2 cellular contexts compared by ENCODE assay signal in the genomic region with DNA sequence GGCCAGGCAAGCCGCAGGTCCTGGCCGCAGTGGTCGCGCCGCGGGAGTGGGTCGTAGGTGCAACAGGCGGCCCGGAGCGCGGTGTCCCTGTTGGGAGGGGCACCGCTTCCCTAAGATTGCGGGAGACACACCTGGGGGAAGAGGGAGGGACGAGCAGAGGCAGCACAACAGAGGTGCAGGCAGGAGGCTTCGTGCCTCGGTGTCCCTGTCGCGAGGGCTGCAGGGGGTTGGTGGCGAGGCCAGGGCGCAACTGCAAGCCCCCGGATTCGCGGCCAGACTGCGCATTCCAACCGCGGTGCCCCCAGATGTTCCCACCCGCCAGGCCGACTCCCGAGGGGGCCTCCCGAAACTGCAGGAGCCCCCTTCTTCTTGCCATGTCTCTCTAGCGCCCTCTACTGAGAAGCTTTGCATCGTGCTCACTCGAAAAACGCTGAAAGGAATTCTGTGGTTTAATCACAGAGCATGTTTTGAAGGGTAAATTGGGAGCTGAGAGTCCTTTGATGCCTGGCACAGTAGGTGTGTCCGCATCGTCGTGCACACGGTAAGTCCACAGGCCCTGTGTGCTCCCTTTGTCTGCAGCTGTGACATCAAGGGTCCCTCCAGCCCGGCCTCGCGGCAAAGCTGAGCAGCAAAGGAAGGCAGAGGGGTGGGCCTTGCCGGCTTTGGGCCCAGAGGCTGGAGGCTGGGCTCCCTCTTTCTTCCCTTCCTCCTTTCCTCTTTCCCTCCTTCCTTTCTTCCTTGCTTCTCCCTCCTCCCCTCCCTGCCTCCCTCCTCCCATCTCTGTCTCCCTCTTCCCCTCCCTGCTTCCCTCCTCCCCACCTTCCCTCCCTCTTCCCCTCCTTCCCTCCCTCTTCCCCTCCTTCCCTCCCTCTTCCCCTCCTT.
TF ChIP-seq lines count a peak whose summit lies in the region.

No MANE protein-coding gene starts in this region.

TF ChIP-seq in SK-N-SH, 30 proteins besides CTCF, POLR2A, EP300 and RAD21 (continued from another document):
- TF ChIP-seq SMC3 (IDR thresholded peaks at IDR 0.05; ENCODE audit: low read depth, low read length) (no peak), FOXM1 (IDR thresholded peaks at IDR 0.05; ENCODE audit: low read depth) (no peak), RFX5 (IDR thresholded peaks at IDR 0.05; ENCODE audit: low read length) (no peak), RXRA (IDR thresholded peaks at IDR 0.05; ENCODE audit: borderline replicate concordance, low read depth) (no peak), NFIC (IDR thresholded peaks at IDR 0.05; ENCODE audit: borderline replicate concordance) (no peak)
- TF ChIP-seq, protein P1, sequence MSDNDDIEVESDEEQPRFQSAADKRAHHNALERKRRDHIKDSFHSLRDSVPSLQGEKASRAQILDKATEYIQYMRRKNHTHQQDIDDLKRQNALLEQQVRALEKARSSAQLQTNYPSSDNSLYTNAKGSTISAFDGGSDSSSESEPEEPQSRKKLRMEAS (IDR thresholded peaks at IDR 0.05; ENCODE audit: low read depth) = no peak
- TF ChIP-seq, protein P2, sequence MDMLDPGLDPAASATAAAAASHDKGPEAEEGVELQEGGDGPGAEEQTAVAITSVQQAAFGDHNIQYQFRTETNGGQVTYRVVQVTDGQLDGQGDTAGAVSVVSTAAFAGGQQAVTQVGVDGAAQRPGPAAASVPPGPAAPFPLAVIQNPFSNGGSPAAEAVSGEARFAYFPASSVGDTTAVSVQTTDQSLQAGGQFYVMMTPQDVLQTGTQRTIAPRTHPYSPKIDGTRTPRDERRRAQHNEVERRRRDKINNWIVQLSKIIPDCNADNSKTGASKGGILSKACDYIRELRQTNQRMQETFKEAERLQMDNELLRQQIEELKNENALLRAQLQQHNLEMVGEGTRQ (IDR thresholded peaks at IDR 0.05; ENCODE audit: borderline replicate concordance, low read depth, low read length) = no peak

TF ChIP-seq in SK-N-SH treated with all-trans-retinoic acid at 6 μM for 48 hours, 23 proteins besides CTCF, POLR2A, EP300 and RAD21 (continued from another document):
- no peak for TF ChIP-seq TCF4 (CRISPR knock-in tag; IDR thresholded peaks at IDR 0.05; ENCODE audit: borderline replicate concordance)
- TF ChIP-seq, protein P3, sequence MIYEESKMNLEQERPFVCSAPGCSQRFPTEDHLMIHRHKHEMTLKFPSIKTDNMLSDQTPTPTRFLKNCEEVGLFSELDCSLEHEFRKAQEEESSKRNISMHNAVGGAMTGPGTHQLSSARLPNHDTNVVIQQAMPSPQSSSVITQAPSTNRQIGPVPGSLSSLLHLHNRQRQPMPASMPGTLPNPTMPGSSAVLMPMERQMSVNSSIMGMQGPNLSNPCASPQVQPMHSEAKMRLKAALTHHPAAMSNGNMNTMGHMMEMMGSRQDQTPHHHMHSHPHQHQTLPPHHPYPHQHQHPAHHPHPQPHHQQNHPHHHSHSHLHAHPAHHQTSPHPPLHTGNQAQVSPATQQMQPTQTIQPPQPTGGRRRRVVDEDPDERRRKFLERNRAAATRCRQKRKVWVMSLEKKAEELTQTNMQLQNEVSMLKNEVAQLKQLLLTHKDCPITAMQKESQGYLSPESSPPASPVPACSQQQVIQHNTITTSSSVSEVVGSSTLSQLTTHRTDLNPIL (CRISPR knock-in tag; IDR thresholded peaks at IDR 0.05; ENCODE audit: low read depth) = no peak
- TF ChIP-seq, protein P4, sequence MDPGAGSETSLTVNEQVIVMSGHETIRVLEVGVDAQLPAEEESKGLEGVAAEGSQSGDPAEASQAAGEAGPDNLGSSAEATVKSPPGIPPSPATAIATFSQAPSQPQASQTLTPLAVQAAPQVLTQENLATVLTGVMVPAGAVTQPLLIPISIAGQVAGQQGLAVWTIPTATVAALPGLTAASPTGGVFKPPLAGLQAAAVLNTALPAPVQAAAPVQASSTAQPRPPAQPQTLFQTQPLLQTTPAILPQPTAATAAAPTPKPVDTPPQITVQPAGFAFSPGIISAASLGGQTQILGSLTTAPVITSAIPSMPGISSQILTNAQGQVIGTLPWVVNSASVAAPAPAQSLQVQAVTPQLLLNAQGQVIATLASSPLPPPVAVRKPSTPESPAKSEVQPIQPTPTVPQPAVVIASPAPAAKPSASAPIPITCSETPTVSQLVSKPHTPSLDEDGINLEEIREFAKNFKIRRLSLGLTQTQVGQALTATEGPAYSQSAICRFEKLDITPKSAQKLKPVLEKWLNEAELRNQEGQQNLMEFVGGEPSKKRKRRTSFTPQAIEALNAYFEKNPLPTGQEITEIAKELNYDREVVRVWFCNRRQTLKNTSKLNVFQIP (CRISPR knock-in tag; IDR thresholded peaks at IDR 0.05; ENCODE audit: borderline replicate concordance, low read depth) = no peak
- TF ChIP-seq RARB (CRISPR knock-in tag; IDR thresholded peaks at IDR 0.05) = no peak
- no peak for TF ChIP-seq TOX (CRISPR knock-in tag; IDR thresholded peaks at IDR 0.05; ENCODE audit: borderline replicate concordance)
